Comparison of ENCODE assay signal across 3 cellular contexts in the genomic region with DNA sequence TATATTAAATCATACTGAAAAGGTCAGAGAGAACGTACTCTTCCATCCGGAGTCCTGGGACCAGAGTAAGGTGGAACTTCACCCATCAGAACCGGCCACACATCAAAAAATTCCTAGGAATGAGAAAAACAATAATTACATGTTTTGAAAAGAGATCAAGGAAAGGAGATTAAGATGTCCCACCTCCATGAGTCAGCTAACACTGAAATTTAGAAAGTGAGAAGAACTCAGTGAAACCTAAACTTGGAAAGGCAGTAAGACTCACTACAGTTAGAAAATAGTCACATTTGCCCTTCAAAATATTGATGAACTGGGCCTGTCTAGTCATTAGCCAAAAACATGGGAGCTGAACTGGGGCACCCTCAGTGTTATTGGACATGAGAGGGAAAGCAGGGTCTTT.
A peak's percentile ranks its signal among the peaks of the same experiment; 100 is the strongest.
TF ChIP-seq lines count a peak whose summit lies in the region.

No MANE protein-coding gene starts in this region.

TF ChIP-seq in HEK293, 187 proteins besides CTCF, POLR2A, EP300 and RAD21:
- peak; percentile 44; the same call in 1 of the 2 replicates for TF ChIP-seq ZNF157 (tag by site-specific recombination; IDR thresholded peaks at IDR 0.05)
- TF ChIP-seq HOXC10 (CRISPR knock-in tag; IDR thresholded peaks at IDR 0.05), result no peak
TF ChIP-seq in HEK293: peak in this region for 1.

TF ChIP-seq in K562, 482 proteins besides CTCF, POLR2A, EP300 and RAD21:
- TF ChIP-seq FOSL1 (tag; conservative IDR thresholded peaks at IDR 0.05) (peak; percentile 25; the same call in 1 of the 2 replicates), NFE2 (IDR thresholded peaks at IDR 0.05; ENCODE audit: low read depth) (peak; percentile 79), PHF21A (IDR thresholded peaks at IDR 0.05; ENCODE audit: borderline replicate concordance, low read depth) (no peak), C11orf30 (IDR thresholded peaks at IDR 0.05; ENCODE audit: low read depth) (peak; percentile 63; the same call in 1 of the 2 replicates), MAFG (tag; conservative IDR thresholded peaks at IDR 0.05) (0 out of 2 replicates have a peak, but pooled peaks have one; percentile 28), ZSCAN29 (IDR thresholded peaks at IDR 0.05) (no peak), MTF1 (CRISPR knock-in tag; IDR thresholded peaks at IDR 0.05; ENCODE audit: borderline replicate concordance) (no peak), DPF2 (IDR thresholded peaks at IDR 0.05) (0 out of 2 replicates have a peak, but pooled peaks have one; percentile 32), ZNF41 (CRISPR knock-in tag; conservative IDR thresholded peaks at IDR 0.05) (no peak), POLR2AphosphoS5 (IDR thresholded peaks at IDR 0.05; ENCODE audit: control insufficient read depth, insufficient read depth, low read depth, low read length) (no peak), ZNF282 (CRISPR knock-in tag; IDR thresholded peaks at IDR 0.05) (no peak), ZNF551 (CRISPR knock-in tag; IDR thresholded peaks at IDR 0.05) (no peak)
- TF ChIP-seq, protein P1, sequence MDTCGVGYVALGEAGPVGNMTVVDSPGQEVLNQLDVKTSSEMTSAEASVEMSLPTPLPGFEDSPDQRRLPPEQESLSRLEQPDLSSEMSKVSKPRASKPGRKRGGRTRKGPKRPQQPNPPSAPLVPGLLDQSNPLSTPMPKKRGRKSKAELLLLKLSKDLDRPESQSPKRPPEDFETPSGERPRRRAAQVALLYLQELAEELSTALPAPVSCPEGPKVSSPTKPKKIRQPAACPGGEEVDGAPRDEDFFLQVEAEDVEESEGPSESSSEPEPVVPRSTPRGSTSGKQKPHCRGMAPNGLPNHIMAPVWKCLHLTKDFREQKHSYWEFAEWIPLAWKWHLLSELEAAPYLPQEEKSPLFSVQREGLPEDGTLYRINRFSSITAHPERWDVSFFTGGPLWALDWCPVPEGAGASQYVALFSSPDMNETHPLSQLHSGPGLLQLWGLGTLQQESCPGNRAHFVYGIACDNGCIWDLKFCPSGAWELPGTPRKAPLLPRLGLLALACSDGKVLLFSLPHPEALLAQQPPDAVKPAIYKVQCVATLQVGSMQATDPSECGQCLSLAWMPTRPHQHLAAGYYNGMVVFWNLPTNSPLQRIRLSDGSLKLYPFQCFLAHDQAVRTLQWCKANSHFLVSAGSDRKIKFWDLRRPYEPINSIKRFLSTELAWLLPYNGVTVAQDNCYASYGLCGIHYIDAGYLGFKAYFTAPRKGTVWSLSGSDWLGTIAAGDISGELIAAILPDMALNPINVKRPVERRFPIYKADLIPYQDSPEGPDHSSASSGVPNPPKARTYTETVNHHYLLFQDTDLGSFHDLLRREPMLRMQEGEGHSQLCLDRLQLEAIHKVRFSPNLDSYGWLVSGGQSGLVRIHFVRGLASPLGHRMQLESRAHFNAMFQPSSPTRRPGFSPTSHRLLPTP (IDR thresholded peaks at IDR 0.05; ENCODE audit: borderline replicate concordance, extremely low read depth, insufficient read length), result no peak
- TF ChIP-seq, protein P2, sequence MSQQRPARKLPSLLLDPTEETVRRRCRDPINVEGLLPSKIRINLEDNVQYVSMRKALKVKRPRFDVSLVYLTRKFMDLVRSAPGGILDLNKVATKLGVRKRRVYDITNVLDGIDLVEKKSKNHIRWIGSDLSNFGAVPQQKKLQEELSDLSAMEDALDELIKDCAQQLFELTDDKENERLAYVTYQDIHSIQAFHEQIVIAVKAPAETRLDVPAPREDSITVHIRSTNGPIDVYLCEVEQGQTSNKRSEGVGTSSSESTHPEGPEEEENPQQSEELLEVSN (IDR thresholded peaks at IDR 0.05; ENCODE audit: borderline replicate concordance in 1 of 2, extremely low read depth in 1 of 2, insufficient read depth in 1 of 2, insufficient read length in 1 of 2, low read depth in 1 of 2, low read length in 1 of 2, poor library complexity in 1 of 2, severe bottlenecking in 1 of 2), result no peak
- TF ChIP-seq, protein P3, sequence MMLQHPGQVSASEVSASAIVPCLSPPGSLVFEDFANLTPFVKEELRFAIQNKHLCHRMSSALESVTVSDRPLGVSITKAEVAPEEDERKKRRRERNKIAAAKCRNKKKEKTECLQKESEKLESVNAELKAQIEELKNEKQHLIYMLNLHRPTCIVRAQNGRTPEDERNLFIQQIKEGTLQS (IDR thresholded peaks at IDR 0.05), result peak; percentile 11; the same call in 1 of the 2 replicates
- TF ChIP-seq, protein P3 (CRISPR knock-in tag; conservative IDR thresholded peaks at IDR 0.05), result no peak
- TF ChIP-seq, protein P4, sequence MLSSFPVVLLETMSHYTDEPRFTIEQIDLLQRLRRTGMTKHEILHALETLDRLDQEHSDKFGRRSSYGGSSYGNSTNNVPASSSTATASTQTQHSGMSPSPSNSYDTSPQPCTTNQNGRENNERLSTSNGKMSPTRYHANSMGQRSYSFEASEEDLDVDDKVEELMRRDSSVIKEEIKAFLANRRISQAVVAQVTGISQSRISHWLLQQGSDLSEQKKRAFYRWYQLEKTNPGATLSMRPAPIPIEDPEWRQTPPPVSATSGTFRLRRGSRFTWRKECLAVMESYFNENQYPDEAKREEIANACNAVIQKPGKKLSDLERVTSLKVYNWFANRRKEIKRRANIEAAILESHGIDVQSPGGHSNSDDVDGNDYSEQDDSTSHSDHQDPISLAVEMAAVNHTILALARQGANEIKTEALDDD (IDR thresholded peaks at IDR 0.05), result no peak
TF ChIP-seq in K562: peak in this region for 6.

TF ChIP-seq in GM23338, 12 proteins besides CTCF, POLR2A, EP300 and RAD21:
- TF ChIP-seq ZNF114 (CRISPR knock-in tag; IDR thresholded peaks at IDR 0.05) (no peak), JUNB (IDR thresholded peaks at IDR 0.05; ENCODE audit: unreplicated experiment) (no peak), EZH2phosphoT487 (IDR thresholded peaks at IDR 0.05; ENCODE audit: unreplicated experiment) (no peak), CREB1 (CRISPR knock-in tag; IDR thresholded peaks at IDR 0.05; ENCODE audit: low read depth) (no peak), POLR2AphosphoS5 (IDR thresholded peaks at IDR 0.05; ENCODE audit: low read depth) (no peak), EZH2 (IDR thresholded peaks at IDR 0.05; ENCODE audit: low read depth, unreplicated experiment) (no peak), STAT1 (IDR thresholded peaks at IDR 0.05; ENCODE audit: unreplicated experiment) (no peak), NANOG (IDR thresholded peaks at IDR 0.05; ENCODE audit: borderline replicate concordance) (no peak), ZNF331 (CRISPR knock-in tag; IDR thresholded peaks at IDR 0.05; ENCODE audit: low read depth) (no peak)
- TF ChIP-seq, protein P5, sequence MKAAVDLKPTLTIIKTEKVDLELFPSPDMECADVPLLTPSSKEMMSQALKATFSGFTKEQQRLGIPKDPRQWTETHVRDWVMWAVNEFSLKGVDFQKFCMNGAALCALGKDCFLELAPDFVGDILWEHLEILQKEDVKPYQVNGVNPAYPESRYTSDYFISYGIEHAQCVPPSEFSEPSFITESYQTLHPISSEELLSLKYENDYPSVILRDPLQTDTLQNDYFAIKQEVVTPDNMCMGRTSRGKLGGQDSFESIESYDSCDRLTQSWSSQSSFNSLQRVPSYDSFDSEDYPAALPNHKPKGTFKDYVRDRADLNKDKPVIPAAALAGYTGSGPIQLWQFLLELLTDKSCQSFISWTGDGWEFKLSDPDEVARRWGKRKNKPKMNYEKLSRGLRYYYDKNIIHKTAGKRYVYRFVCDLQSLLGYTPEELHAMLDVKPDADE (IDR thresholded peaks at IDR 0.05), result no peak
- TF ChIP-seq, protein P6, sequence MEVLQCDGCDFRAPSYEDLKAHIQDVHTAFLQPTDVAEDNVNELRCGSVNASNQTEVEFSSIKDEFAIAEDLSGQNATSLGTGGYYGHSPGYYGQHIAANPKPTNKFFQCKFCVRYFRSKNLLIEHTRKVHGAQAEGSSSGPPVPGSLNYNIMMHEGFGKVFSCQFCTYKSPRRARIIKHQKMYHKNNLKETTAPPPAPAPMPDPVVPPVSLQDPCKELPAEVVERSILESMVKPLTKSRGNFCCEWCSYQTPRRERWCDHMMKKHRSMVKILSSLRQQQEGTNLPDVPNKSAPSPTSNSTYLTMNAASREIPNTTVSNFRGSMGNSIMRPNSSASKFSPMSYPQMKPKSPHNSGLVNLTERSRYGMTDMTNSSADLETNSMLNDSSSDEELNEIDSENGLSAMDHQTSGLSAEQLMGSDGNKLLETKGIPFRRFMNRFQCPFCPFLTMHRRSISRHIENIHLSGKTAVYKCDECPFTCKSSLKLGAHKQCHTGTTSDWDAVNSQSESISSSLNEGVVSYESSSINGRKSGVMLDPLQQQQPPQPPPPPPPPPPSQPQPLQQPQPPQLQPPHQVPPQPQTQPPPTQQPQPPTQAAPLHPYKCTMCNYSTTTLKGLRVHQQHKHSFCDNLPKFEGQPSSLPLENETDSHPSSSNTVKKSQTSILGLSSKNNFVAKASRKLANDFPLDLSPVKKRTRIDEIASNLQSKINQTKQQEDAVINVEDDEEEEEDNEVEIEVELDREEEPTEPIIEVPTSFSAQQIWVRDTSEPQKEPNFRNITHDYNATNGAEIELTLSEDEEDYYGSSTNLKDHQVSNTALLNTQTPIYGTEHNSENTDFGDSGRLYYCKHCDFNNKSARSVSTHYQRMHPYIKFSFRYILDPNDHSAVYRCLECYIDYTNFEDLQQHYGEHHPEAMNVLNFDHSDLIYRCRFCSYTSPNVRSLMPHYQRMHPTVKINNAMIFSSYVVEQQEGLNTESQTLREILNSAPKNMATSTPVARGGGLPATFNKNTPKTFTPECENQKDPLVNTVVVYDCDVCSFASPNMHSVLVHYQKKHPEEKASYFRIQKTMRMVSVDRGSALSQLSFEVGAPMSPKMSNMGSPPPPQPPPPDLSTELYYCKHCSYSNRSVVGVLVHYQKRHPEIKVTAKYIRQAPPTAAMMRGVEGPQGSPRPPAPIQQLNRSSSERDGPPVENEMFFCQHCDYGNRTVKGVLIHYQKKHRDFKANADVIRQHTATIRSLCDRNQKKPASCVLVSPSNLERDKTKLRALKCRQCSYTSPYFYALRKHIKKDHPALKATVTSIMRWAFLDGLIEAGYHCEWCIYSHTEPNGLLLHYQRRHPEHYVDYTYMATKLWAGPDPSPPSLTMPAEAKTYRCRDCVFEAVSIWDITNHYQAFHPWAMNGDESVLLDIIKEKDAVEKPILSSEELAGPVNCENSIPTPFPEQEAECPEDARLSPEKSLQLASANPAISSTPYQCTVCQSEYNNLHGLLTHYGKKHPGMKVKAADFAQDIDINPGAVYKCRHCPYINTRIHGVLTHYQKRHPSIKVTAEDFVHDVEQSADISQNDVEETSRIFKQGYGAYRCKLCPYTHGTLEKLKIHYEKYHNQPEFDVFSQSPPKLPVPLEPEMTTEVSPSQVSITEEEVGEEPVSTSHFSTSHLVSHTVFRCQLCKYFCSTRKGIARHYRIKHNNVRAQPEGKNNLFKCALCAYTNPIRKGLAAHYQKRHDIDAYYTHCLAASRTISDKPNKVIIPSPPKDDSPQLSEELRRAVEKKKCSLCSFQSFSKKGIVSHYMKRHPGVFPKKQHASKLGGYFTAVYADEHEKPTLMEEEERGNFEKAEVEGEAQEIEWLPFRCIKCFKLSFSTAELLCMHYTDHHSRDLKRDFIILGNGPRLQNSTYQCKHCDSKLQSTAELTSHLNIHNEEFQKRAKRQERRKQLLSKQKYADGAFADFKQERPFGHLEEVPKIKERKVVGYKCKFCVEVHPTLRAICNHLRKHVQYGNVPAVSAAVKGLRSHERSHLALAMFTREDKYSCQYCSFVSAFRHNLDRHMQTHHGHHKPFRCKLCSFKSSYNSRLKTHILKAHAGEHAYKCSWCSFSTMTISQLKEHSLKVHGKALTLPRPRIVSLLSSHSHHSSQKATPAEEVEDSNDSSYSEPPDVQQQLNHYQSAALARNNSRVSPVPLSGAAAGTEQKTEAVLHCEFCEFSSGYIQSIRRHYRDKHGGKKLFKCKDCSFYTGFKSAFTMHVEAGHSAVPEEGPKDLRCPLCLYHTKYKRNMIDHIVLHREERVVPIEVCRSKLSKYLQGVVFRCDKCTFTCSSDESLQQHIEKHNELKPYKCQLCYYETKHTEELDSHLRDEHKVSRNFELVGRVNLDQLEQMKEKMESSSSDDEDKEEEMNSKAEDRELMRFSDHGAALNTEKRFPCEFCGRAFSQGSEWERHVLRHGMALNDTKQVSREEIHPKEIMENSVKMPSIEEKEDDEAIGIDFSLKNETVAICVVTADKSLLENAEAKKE (CRISPR knock-in tag; IDR thresholded peaks at IDR 0.05), result no peak
- TF ChIP-seq, protein P7, sequence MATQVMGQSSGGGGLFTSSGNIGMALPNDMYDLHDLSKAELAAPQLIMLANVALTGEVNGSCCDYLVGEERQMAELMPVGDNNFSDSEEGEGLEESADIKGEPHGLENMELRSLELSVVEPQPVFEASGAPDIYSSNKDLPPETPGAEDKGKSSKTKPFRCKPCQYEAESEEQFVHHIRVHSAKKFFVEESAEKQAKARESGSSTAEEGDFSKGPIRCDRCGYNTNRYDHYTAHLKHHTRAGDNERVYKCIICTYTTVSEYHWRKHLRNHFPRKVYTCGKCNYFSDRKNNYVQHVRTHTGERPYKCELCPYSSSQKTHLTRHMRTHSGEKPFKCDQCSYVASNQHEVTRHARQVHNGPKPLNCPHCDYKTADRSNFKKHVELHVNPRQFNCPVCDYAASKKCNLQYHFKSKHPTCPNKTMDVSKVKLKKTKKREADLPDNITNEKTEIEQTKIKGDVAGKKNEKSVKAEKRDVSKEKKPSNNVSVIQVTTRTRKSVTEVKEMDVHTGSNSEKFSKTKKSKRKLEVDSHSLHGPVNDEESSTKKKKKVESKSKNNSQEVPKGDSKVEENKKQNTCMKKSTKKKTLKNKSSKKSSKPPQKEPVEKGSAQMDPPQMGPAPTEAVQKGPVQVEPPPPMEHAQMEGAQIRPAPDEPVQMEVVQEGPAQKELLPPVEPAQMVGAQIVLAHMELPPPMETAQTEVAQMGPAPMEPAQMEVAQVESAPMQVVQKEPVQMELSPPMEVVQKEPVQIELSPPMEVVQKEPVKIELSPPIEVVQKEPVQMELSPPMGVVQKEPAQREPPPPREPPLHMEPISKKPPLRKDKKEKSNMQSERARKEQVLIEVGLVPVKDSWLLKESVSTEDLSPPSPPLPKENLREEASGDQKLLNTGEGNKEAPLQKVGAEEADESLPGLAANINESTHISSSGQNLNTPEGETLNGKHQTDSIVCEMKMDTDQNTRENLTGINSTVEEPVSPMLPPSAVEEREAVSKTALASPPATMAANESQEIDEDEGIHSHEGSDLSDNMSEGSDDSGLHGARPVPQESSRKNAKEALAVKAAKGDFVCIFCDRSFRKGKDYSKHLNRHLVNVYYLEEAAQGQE (IDR thresholded peaks at IDR 0.05; ENCODE audit: unreplicated experiment), result no peak
